In the genomic region with DNA sequence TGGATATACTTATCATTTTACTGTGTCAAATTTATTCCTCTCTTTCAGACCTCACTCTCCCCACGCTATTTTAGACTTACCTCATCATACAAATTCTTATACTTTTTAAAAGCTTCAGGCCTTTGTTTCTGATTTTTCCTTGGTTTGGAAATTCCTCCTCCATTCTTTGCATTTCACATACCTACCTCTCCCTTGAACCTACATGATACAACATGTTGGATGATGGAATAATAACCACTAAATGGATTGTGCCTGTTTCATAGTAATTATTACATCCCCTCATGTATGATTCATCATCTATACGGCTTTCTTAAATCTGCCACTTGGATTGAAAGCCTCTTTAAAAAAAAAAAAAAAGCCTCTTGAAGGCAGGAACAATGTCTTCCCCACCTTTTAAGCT, we compare ENCODE assay signal across 1 cellular context.
TF ChIP-seq lines count a peak whose summit lies in the region.

No MANE protein-coding gene starts in this region.

TF ChIP-seq in HepG2, 621 proteins besides CTCF, POLR2A, EP300 and RAD21:
- TF ChIP-seq TAF1 (CRISPR knock-in tag; IDR thresholded peaks at IDR 0.05) = no peak
- TF ChIP-seq ZNF124 (CRISPR knock-in tag; IDR thresholded peaks at IDR 0.05) = no peak
- TF ChIP-seq, protein P1, sequence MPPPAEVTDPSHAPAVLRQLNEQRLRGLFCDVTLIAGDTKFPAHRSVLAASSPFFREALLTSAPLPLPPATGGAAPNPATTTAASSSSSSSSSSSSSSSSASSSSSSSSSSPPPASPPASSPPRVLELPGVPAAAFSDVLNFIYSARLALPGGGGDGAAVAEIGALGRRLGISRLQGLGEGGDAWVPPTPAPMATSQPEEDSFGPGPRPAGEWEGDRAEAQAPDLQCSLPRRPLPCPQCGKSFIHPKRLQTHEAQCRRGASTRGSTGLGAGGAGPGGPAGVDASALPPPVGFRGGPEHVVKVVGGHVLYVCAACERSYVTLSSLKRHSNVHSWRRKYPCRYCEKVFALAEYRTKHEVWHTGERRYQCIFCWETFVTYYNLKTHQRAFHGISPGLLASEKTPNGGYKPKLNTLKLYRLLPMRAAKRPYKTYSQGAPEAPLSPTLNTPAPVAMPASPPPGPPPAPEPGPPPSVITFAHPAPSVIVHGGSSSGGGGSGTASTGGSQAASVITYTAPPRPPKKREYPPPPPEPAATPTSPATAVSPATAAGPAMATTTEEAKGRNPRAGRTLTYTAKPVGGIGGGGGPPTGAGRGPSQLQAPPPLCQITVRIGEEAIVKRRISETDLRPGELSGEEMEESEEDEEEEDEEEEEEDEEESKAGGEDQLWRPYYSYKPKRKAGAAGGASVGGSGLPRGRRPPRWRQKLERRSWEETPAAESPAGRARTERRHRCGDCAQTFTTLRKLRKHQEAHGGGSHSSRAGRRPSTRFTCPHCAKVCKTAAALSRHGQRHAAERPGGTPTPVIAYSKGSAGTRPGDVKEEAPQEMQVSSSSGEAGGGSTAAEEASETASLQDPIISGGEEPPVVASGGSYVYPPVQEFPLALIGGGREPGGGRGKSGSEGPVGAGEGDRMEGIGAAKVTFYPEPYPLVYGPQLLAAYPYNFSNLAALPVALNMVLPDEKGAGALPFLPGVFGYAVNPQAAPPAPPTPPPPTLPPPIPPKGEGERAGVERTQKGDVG (CRISPR knock-in tag; IDR thresholded peaks at IDR 0.05; ENCODE audit: borderline replicate concordance) = no peak
- TF ChIP-seq, protein P2, sequence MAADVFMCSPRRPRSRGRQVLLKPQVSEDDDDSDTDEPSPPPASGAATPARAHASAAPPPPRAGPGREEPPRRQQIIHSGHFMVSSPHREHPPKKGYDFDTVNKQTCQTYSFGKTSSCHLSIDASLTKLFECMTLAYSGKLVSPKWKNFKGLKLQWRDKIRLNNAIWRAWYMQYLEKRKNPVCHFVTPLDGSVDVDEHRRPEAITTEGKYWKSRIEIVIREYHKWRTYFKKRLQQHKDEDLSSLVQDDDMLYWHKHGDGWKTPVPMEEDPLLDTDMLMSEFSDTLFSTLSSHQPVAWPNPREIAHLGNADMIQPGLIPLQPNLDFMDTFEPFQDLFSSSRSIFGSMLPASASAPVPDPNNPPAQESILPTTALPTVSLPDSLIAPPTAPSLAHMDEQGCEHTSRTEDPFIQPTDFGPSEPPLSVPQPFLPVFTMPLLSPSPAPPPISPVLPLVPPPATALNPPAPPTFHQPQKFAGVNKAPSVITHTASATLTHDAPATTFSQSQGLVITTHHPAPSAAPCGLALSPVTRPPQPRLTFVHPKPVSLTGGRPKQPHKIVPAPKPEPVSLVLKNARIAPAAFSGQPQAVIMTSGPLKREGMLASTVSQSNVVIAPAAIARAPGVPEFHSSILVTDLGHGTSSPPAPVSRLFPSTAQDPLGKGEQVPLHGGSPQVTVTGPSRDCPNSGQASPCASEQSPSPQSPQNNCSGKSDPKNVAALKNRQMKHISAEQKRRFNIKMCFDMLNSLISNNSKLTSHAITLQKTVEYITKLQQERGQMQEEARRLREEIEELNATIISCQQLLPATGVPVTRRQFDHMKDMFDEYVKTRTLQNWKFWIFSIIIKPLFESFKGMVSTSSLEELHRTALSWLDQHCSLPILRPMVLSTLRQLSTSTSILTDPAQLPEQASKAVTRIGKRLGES (CRISPR knock-in tag; IDR thresholded peaks at IDR 0.05; ENCODE audit: borderline replicate concordance) = no peak
- TF ChIP-seq SSRP1 (CRISPR knock-in tag; IDR thresholded peaks at IDR 0.05) = no peak
- no peak for TF ChIP-seq ZFP36L2 (CRISPR knock-in tag; IDR thresholded peaks at IDR 0.05)
- no peak for TF ChIP-seq BCL6 (CRISPR knock-in tag; IDR thresholded peaks at IDR 0.05)
- TF ChIP-seq ZNF44 (CRISPR knock-in tag; IDR thresholded peaks at IDR 0.05) = no peak
- no peak for TF ChIP-seq SNRNP70 (IDR thresholded peaks at IDR 0.05; ENCODE audit: low read depth, low read length)
- TF ChIP-seq ZNF205 (CRISPR knock-in tag; IDR thresholded peaks at IDR 0.05) = no peak
- TF ChIP-seq, protein P3, sequence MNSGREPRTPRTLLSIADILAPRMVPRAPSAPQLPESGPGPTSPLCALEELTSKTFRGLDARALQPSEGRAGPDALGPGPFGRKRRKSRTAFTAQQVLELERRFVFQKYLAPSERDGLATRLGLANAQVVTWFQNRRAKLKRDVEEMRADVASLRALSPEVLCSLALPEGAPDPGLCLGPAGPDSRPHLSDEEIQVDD (CRISPR knock-in tag; IDR thresholded peaks at IDR 0.05; ENCODE audit: borderline replicate concordance) = no peak
- TF ChIP-seq SRSF4 (IDR thresholded peaks at IDR 0.05; ENCODE audit: low read depth, low read length, poor library complexity, severe bottlenecking) = no peak
- no peak for TF ChIP-seq NPAS2 (CRISPR knock-in tag; IDR thresholded peaks at IDR 0.05; ENCODE audit: borderline replicate concordance)
- TF ChIP-seq, protein P4, sequence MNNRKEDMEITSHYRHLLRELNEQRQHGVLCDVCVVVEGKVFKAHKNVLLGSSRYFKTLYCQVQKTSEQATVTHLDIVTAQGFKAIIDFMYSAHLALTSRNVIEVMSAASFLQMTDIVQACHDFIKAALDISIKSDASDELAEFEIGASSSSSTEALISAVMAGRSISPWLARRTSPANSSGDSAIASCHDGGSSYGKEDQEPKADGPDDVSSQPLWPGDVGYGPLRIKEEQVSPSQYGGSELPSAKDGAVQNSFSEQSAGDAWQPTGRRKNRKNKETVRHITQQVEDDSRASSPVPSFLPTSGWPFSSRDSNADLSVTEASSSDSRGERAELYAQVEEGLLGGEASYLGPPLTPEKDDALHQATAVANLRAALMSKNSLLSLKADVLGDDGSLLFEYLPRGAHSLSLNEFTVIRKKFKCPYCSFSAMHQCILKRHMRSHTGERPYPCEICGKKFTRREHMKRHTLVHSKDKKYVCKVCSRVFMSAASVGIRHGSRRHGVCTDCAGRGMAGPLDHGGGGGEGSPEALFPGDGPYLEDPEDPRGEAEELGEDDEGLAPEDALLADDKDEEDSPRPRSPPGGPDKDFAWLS (CRISPR knock-in tag; IDR thresholded peaks at IDR 0.05; ENCODE audit: borderline replicate concordance) = no peak
- no peak for TF ChIP-seq MTA3 (CRISPR knock-in tag; IDR thresholded peaks at IDR 0.05)
- TF ChIP-seq, protein P5, sequence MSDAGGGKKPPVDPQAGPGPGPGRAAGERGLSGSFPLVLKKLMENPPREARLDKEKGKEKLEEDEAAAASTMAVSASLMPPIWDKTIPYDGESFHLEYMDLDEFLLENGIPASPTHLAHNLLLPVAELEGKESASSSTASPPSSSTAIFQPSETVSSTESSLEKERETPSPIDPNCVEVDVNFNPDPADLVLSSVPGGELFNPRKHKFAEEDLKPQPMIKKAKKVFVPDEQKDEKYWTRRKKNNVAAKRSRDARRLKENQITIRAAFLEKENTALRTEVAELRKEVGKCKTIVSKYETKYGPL (CRISPR knock-in tag; IDR thresholded peaks at IDR 0.05) = no peak
- TF ChIP-seq, protein P6, sequence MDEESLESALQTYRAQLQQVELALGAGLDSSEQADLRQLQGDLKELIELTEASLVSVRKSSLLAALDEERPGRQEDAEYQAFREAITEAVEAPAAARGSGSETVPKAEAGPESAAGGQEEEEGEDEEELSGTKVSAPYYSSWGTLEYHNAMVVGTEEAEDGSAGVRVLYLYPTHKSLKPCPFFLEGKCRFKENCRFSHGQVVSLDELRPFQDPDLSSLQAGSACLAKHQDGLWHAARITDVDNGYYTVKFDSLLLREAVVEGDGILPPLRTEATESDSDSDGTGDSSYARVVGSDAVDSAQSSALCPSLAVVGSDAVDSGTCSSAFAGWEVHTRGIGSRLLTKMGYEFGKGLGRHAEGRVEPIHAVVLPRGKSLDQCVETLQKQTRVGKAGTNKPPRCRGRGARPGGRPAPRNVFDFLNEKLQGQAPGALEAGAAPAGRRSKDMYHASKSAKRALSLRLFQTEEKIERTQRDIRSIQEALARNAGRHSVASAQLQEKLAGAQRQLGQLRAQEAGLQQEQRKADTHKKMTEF (CRISPR knock-in tag; IDR thresholded peaks at IDR 0.05) = no peak
